Comparison of ENCODE assay signal across 8 cellular contexts in the genomic region with DNA sequence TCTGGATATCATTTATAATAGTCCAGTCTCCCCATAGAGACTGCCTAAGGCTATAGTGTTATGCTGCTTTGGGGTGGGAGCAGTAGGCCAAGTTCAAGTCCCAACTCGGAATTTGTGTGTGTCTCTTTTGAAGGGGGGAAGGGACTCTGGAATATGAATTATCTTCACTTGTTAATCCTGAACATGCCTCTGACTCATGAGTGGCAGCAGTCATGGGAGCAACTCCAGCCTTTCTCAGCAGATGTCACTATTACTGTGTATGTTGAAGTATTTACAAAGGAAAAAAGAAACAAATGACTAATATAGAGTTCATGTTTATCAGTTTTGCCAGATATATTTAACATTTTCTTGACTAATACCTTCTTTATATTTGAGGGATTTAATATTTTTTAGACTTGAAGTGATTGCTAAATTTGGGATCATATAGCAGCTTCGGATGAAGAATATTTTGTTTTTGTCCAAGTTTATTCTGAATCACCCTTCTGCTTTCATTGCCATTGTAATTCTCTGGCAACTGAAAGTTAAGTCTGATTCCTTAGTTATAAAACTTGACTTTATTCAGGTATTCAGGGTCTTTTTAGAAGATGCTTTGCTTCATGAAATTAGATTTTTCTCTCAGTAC. TPM values are rescaled to one million over a fixed set of nuclear protein-coding genes. Genes with fewer than 3 reads are reported as not detected.
DNase-seq lines count a peak whose midpoint lies in the region; ATAC-seq and TF ChIP-seq lines count a peak whose summit lies in the region.

No MANE protein-coding gene starts in this region.

- peaks cover 57% of the 10 kb centered on the region for H3K36me3 Mint-ChIP-seq in activated naive CD4-positive, alpha-beta T cell treated with anti-CD3 and anti-CD28 coated beads, Interleukin-2, amount 10 ng/mL, durations not matched to agents 7 days and 5 days
- H3K36me3 Mint-ChIP-seq in progenitor cell of endocrine pancreas (ENCODE audit: insufficient read depth), result peaks cover 26% of the 10 kb centered on the region

- peak; percentile 27 for DNase-seq in activated naive CD4-positive, alpha-beta T cell treated with anti-CD3 and anti-CD28 coated beads, Interleukin-2, amount 10 ng/mL, durations not matched to agents 7 days and 5 days
- DNase-seq in activated naive CD4-positive, alpha-beta T cell treated with anti-CD3 and anti-CD28 coated beads, Interleukin-2, amount 50 U/mL, for 16 hours, result no peak
- DNase-seq in RPMI8226 (peak; percentile 26), fibroblast of lung (ENCODE audit: low read depth in 2 of 2) (peak; percentile 77 to 88), progenitor cell of endocrine pancreas (ENCODE audit: low spot score, unreplicated experiment) (no peak), aorta (no peak), retina (no peak)

- H3K36me3 ChIP-seq in fibroblast of lung (ENCODE audit: control insufficient read depth, insufficient read depth, low read length), result peaks cover 2% of the 10 kb centered on the region
- H3K36me3 ChIP-seq in aorta (ENCODE audit: control insufficient read depth in 1 of 2, insufficient read depth in 2 of 2, low read length in 1 of 2), result peaks cover 0 to 5% of the 10 kb centered on the region in 2 donors

- H3K4me3 Mint-ChIP-seq in activated naive CD4-positive, alpha-beta T cell treated with anti-CD3 and anti-CD28 coated beads, Interleukin-2, amount 10 ng/mL, durations not matched to agents 7 days and 5 days, result no peak overlapping the region
- no peak overlapping the region for H3K4me3 Mint-ChIP-seq in progenitor cell of endocrine pancreas (ENCODE audit: low read depth)

- H3K4me3 ChIP-seq in fibroblast of lung (replicated peaks in 1 of 4; ENCODE audit: control extremely low read depth in 1 of 4, insufficient read depth in 1 of 4, low read depth in 3 of 4, low read length in 4 of 4) (no peak overlapping the region), aorta (ENCODE audit: low read length in 2 of 2) (no peak overlapping the region)

- WGBS in aorta, 2 donors, result 5 to 11% methylated on average over 2 of the region's 2 CpGs

- CTCF ChIA-PET in activated naive CD4-positive, alpha-beta T cell treated with anti-CD3 and anti-CD28 coated beads, Interleukin-2, amount 10 ng/mL, durations not matched to agents 7 days and 5 days (lab: Charles Lee), result interaction anchor here (0.6 to 2.7 kb wide), 7 partner anchors 26 to 100 kb away, joined by 3 to 20 read pairs (median 3); partner anchors contain the start of gene ECI2

- H3K27me3 ChIP-seq in fibroblast of lung (ENCODE audit: control insufficient read depth, insufficient read depth, low read length) (no peaks in the 10 kb centered on the region), aorta (ENCODE audit: control insufficient read depth in 1 of 2, insufficient read depth in 2 of 2, low read length in 1 of 2) (no peaks in the 10 kb centered on the region)

- H3K27me3 Mint-ChIP-seq in activated naive CD4-positive, alpha-beta T cell treated with anti-CD3 and anti-CD28 coated beads, Interleukin-2, amount 10 ng/mL, durations not matched to agents 7 days and 5 days, result no peaks in the 10 kb centered on the region
- no peaks in the 10 kb centered on the region for H3K27me3 Mint-ChIP-seq in progenitor cell of endocrine pancreas

- no peaks in the 10 kb centered on the region for H4K20me1 ChIP-seq in fibroblast of lung (ENCODE audit: control insufficient read depth, extremely low read depth, insufficient read depth, low read length)

- H3K9me3 ChIP-seq in fibroblast of lung (ENCODE audit: control insufficient read depth, insufficient read depth, low read depth, low read length) (no peaks in the 10 kb centered on the region), aorta (ENCODE audit: control insufficient read depth, low read length) (no peaks in the 10 kb centered on the region)

- peaks cover 15% of the 10 kb centered on the region for H3K4me1 ChIP-seq in fibroblast of lung (ENCODE audit: control insufficient read depth, extremely low read depth, insufficient read depth, low read length)
- H3K4me1 ChIP-seq in aorta (ENCODE audit: control insufficient read depth in 1 of 2, insufficient read depth in 2 of 2, low read length in 2 of 2), result no peaks in the 10 kb centered on the region

- no peak overlapping the region for H3K9ac ChIP-seq in fibroblast of lung (ENCODE audit: insufficient read depth, low read length)

- peaks cover 4% of the 10 kb centered on the region for H3K79me2 ChIP-seq in fibroblast of lung (ENCODE audit: control insufficient read depth, insufficient read depth, low read length)

- no peaks in the 10 kb centered on the region for H3K9me3 Mint-ChIP-seq in activated naive CD4-positive, alpha-beta T cell treated with anti-CD3 and anti-CD28 coated beads, Interleukin-2, amount 10 ng/mL, durations not matched to agents 7 days and 5 days
- H3K9me3 Mint-ChIP-seq in progenitor cell of endocrine pancreas (ENCODE audit: low read depth), result no peaks in the 10 kb centered on the region

- H3K27ac ChIP-seq in fibroblast of lung (ENCODE audit: insufficient read depth, low read length) (no peak overlapping the region), aorta (ENCODE audit: low read depth in 1 of 2, low read length in 2 of 2) (no peak overlapping the region)

- peak overlapping the region; percentile 57 for H3K4me2 ChIP-seq in fibroblast of lung (ENCODE audit: extremely low read depth, insufficient read depth, low read length)

- intact Hi-C loops in aorta (cut with DNase I), result loop anchor here (5.0 kb wide), 1 partner anchor 102 kb away; no protein-coding TSS in a partner anchor

- H2AFZ ChIP-seq in fibroblast of lung (ENCODE audit: low read length), result no peak overlapping the region

- no peak overlapping the region for H3K27ac Mint-ChIP-seq in activated naive CD4-positive, alpha-beta T cell treated with anti-CD3 and anti-CD28 coated beads, Interleukin-2, amount 10 ng/mL, durations not matched to agents 7 days and 5 days
- no peak overlapping the region for H3K27ac Mint-ChIP-seq in progenitor cell of endocrine pancreas

- ATAC-seq in HG02973 (IDR thresholded peaks at IDR 0.05; ENCODE audit: unreplicated experiment), result no peak
- ATAC-seq in aorta (ENCODE audit: low FRiP score), result no peak

- TF ChIP-seq CTCF in fibroblast of lung (conservative IDR thresholded peaks at IDR 0.05 in 1 of 2, IDR thresholded peaks at IDR 0.05 in 1 of 2; ENCODE audit: low read depth in 1 of 2, low read length in 2 of 2) (peak; percentile 21 to 58), progenitor cell of endocrine pancreas (IDR thresholded peaks at IDR 0.05; ENCODE audit: unreplicated experiment) (peak; percentile 55)

- H3K4me1 Mint-ChIP-seq in activated naive CD4-positive, alpha-beta T cell treated with anti-CD3 and anti-CD28 coated beads, Interleukin-2, amount 10 ng/mL, durations not matched to agents 7 days and 5 days, result peaks cover 29% of the 10 kb centered on the region
- no peaks in the 10 kb centered on the region for H3K4me1 Mint-ChIP-seq in progenitor cell of endocrine pancreas (ENCODE audit: low read depth)

RNA-seq across cellular contexts. Expression of gene FAM217A, which starts 23.4 kb away (rescaled TPM):
- total RNA-seq in fibroblast of lung, result not detected in 2 replicates
- polyA plus RNA-seq in fibroblast of lung, result not detected in 2 replicates
- polyA plus RNA-seq in fibroblast of lung (2012), result not detected in 2 replicates
- not detected in 2 replicates for polyA minus RNA-seq in fibroblast of lung (ENCODE audit: low replicate concordance)
- 0.13 TPM in 1 of 2 replicates, not detected in the other for total RNA-seq in progenitor cell of endocrine pancreas
- total RNA-seq in aorta, result not detected
- not detected for polyA plus RNA-seq in aorta

Comparison
In these comparisons a context has a peak if more than half of its experiments do, and no peak if none do; other contexts are left out.
1. DNase-seq: peak in activated naive CD4-positive, alpha-beta T cell treated with anti-CD3 and anti-CD28 coated beads, Interleukin-2, amount 10 ng/mL, durations not matched to agents 7 days and 5 days (single experiment), RPMI8226 (single experiment) and fibroblast of lung (2 of 2); none in activated naive CD4-positive, alpha-beta T cell treated with anti-CD3 and anti-CD28 coated beads, Interleukin-2, amount 50 U/mL, for 16 hours (single experiment), progenitor cell of endocrine pancreas (single experiment), aorta (0 of 2) and retina (single experiment).